Comparison of ENCODE assay signal across 1 cellular context in the genomic region with DNA sequence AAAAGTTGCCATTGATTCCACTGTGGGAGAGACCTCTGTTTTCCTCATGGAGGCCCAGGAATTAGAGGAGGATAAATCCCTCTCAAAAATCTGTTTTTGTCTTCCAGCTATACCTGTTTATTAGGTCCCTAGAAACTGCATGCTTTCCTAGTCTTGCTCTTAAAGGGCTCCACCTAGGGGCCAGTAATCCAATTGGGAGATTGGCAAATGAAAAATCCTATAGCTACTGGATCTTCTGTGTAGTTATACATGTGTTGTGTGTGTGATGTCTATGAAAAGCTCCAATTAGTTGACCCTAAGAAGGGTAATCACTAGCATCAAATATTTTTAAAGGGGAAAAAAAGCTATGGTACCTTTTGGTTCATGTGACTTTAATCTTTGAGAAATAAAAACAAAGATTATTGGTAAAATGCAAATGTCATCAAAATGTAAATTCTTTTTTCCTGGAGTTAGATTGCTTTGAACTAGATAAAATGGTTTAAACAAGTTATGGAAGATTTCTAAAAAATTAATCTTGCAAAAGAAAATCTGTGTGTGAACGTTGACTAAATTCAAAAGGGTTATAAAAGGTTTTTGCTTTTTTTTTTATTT.
TF ChIP-seq lines count a peak whose summit lies in the region.

No MANE protein-coding gene starts in this region.

TF ChIP-seq in HCT116, 20 proteins besides CTCF, POLR2A, EP300 and RAD21:
- TF ChIP-seq REST (IDR thresholded peaks at IDR 0.05; ENCODE audit: low read depth) = no peak
- TF ChIP-seq, protein P1, sequence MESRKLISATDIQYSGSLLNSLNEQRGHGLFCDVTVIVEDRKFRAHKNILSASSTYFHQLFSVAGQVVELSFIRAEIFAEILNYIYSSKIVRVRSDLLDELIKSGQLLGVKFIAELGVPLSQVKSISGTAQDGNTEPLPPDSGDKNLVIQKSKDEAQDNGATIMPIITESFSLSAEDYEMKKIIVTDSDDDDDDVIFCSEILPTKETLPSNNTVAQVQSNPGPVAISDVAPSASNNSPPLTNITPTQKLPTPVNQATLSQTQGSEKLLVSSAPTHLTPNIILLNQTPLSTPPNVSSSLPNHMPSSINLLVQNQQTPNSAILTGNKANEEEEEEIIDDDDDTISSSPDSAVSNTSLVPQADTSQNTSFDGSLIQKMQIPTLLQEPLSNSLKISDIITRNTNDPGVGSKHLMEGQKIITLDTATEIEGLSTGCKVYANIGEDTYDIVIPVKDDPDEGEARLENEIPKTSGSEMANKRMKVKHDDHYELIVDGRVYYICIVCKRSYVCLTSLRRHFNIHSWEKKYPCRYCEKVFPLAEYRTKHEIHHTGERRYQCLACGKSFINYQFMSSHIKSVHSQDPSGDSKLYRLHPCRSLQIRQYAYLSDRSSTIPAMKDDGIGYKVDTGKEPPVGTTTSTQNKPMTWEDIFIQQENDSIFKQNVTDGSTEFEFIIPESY (IDR thresholded peaks at IDR 0.05; ENCODE audit: extremely low read depth, insufficient replicate concordance, low read length) = no peak
- no peak for TF ChIP-seq FOSL1 (IDR thresholded peaks at IDR 0.05; ENCODE audit: low read depth)
- no peak for TF ChIP-seq EGR1 (IDR thresholded peaks at IDR 0.05; ENCODE audit: low read depth)
- TF ChIP-seq YY1 (IDR thresholded peaks at IDR 0.05; ENCODE audit: extremely low read depth, insufficient replicate concordance, low read depth, low read length) = no peak
- no peak for TF ChIP-seq SP1 (IDR thresholded peaks at IDR 0.05; ENCODE audit: low read depth)
- no peak for TF ChIP-seq EZH2phosphoT487 (IDR thresholded peaks at IDR 0.05; ENCODE audit: borderline replicate concordance)
- no peak for TF ChIP-seq SRF (IDR thresholded peaks at IDR 0.05; ENCODE audit: low read depth)
- TF ChIP-seq EZH2 (IDR thresholded peaks at IDR 0.05) = no peak
- TF ChIP-seq ELF1 (IDR thresholded peaks at IDR 0.05; ENCODE audit: borderline replicate concordance, low read depth) = no peak
- TF ChIP-seq SIN3A (IDR thresholded peaks at IDR 0.05; ENCODE audit: low read depth) = no peak
- TF ChIP-seq JUND (IDR thresholded peaks at IDR 0.05) = no peak
- no peak for TF ChIP-seq ZFX (IDR thresholded peaks at IDR 0.05)
- no peak for TF ChIP-seq MAX (IDR thresholded peaks at IDR 0.05)
- TF ChIP-seq TCF7L2 (IDR thresholded peaks at IDR 0.05; ENCODE audit: borderline replicate concordance, extremely low read depth, insufficient read depth, insufficient read length) = no peak
- TF ChIP-seq ZNF274 (IDR thresholded peaks at IDR 0.05; ENCODE audit: low read depth, low read length) = no peak
